24 cellular contexts compared by ENCODE assay signal in genomic region chr3:128434524-128434923, GRCh38. TPM values are rescaled to one million over a fixed set of nuclear protein-coding genes. Genes with fewer than 3 reads are reported as not detected.
"Had no signal": no experiment of that assay in that cellular context is flagged by ENCODE, and none has a peak within 500 bp of the region (broad histone marks: within the 10 kb centered on the region; RNA-seq: fewer than 3 reads in every experiment).

No MANE protein-coding gene starts in this region.

- H3K27me3 ChIP-seq: MG63 had no signal

- H3K36me3 ChIP-seq: brain microvascular endothelial cell, MG63 had no signal

- DNase-seq: activated CD4-positive, alpha-beta memory T cell treated with anti-CD3 and anti-CD28 coated beads, Interleukin-2, amount 10 ng/mL, durations not matched to agents 7 days and 5 days; activated CD4-positive, alpha-beta T cell treated with anti-CD3 and anti-CD28 coated beads for 36 hours; activated CD4-positive, alpha-beta T cell treated with anti-CD3 and anti-CD28 coated beads, Interleukin-2, amount 50 U/mL, for 1 hour; activated gamma-delta T cell; activated naive CD4-positive, alpha-beta T cell treated with anti-CD3 and anti-CD28 coated beads for 36 hours; activated T-cell treated with anti-CD3 and anti-CD28 coated beads for 4 hours; activated T-cell treated with anti-CD3 and anti-CD28 coated beads, Interleukin-2, amount 50 U/mL, for 48 hours; brain microvascular endothelial cell; MG63; NCI-H1105; NCI-H1436; NCI-H1694 treated with DMSO at 0.1 percent for 48 hours; NCI-H2081; NCI-H510A treated with DMSO at 0.1 percent for 48 hours; T-cell; T-helper 2 cell; T1000 had no signal

- ATAC-seq: activated CD4-positive, alpha-beta T cell treated with anti-CD3 and anti-CD28 coated beads for 36 hours; activated T-helper 17 cell treated with anti-CD3 and anti-CD28 coated beads, Interleukin-2, amount 50 U/mL, for 72 hours; T-cell had no signal

- FAIRE-seq: TTC549 had no signal

- H3K4me3 ChIP-seq: MG63, SK-N-MC had no signal

- H3K27ac ChIP-seq: brain microvascular endothelial cell, SK-N-MC had no signal

RNA-seq across cellular contexts. Expression of gene DNAJB8, which starts 32.2 kb away (rescaled TPM):
- total RNA-seq: activated CD4-positive, alpha-beta memory T cell treated with anti-CD3 and anti-CD28 coated beads, Interleukin-2, amount 10 ng/mL, durations not matched to agents 7 days and 5 days; activated CD4-positive, alpha-beta T cell treated with anti-CD3 and anti-CD28 coated beads for 36 hours; activated CD8-positive, alpha-beta memory T cell treated with anti-CD3 and anti-CD28 coated beads for 36 hours; activated naive CD4-positive, alpha-beta T cell treated with anti-CD3 and anti-CD28 coated beads for 36 hours; activated T-helper 17 cell treated with anti-CD3 and anti-CD28 coated beads, Interleukin-2, amount 50 U/mL, for 72 hours; cardiac septum; chondrocyte; RPMI7951; T-cell had no signal
